Comparison of ENCODE assay signal across 24 cellular contexts in the genomic region with DNA sequence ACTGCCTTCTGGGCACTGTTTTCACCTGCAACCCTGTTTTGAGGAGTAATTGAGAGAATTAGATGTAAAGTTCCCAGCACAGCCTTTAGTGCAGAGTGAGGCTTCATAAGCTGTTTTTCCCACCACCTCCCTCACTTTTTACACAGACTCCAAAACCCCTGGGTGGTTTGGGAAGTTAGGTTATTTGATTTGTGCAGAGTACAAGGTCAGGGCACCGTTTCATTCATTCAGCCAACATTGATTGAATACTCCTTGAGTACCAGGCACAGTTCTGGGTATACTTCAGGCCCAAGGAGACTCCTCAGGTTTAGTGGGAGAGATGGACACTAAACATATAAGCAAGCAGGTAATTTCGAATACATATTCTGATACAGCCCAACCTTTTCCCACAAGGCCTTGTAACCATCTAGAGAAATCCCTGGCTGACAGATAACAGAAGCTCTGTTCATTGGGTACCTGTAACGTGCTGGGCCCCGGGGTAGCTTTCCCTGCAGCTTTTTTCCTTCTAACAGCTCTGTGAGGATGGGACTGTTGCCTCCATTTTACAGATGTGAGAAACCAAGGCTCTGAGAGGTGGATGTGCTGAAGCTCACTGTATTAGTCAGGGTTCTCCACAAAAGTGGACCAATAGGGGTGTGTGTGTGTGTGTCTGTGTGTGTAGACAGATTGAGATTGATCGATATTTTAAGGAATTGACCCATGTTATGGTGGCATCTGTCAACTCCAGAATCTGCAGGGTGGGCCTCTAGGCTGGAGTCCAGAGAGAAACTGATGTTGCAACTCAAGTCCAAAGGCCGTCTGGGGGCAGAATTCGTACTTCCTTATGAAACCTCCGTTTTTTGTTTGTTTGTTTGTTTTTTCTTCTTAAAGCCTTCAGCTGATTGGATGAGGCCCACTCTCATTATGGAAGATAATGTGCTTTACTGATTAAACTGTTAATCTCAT.
"Had no signal": no experiment of that assay in that cellular context is flagged by ENCODE, and none has a peak within 500 bp of the region (broad histone marks: within the 10 kb centered on the region; RNA-seq: fewer than 3 reads in every experiment).

No MANE protein-coding gene starts in this region.

- DNase-seq: activated CD4-positive, alpha-beta T cell treated with anti-CD3 and anti-CD28 coated beads, Interleukin-2, amount 10 ng/mL, durations not matched to agents 24 days and 14 days; activated CD8-positive, alpha-beta T cell treated with anti-CD3 and anti-CD28 coated beads, Interleukin-2, amount 10 ng/mL, durations not matched to agents 7 days and 5 days; aorta; effector CD8-positive, alpha-beta T cell; erythroblast; foreskin fibroblast; heart right ventricle; left lung; mammary epithelial cell; midbrain; nephron progenitor cell; pancreas; psoas muscle; right cardiac atrium; stimulated activated CD4-positive, alpha-beta T cell treated with anti-CD3 and anti-CD28 coated beads, Interleukin-2, amount 100 ng/mL, for 24 hours; T-helper 17 cell; transverse colon; uterus had no signal

- FAIRE-seq: keratinocyte, pancreas had no signal

- H3K4me3 ChIP-seq: heart right ventricle, left lung, pancreas, psoas muscle, transverse colon, uterus had no signal

- H3K4me3 Mint-ChIP-seq: activated CD4-positive, alpha-beta T cell treated with anti-CD3 and anti-CD28 coated beads, Interleukin-2, amount 10 ng/mL, durations not matched to agents 24 days and 14 days; activated CD8-positive, alpha-beta T cell treated with anti-CD3 and anti-CD28 coated beads, Interleukin-2, amount 10 ng/mL, durations not matched to agents 7 days and 5 days; activated T-helper 17 cell treated with anti-CD3 and anti-CD28 coated beads, Interleukin-2, amount 50 U/mL, for 72 hours; brain; dendritic cell treated with granulocyte-macrophage colony-stimulating factor and Interleukin-4, amounts not matched to agents 40 ng/mL and 50 ng/mL, for 4 days; nephron progenitor cell; stimulated activated memory B cell treated with anti-CD40 and anti-IgM and Interleukin-4, amounts not matched to agents 10 μg/mL and 1 μg/mL and 100 μg/mL, for 72 hours; T-helper 17 cell had no signal

- ATAC-seq: activated CD8-positive, alpha-beta T cell treated with anti-CD3 and anti-CD28 coated beads, Interleukin-2, amount 10 ng/mL, durations not matched to agents 7 days and 5 days; activated naive CD4-positive, alpha-beta T cell treated with anti-CD3 and anti-CD28 coated beads, Interleukin-2, amount 50 U/mL, for 72 hours; activated T-helper 17 cell treated with anti-CD3 and anti-CD28 coated beads, Interleukin-2, amount 50 U/mL, for 72 hours; heart right ventricle; left lung; psoas muscle; right cardiac atrium; stimulated activated memory B cell treated with anti-CD40 and anti-IgM and Interleukin-4, amounts not matched to agents 10 μg/mL and 1 μg/mL and 100 μg/mL, for 72 hours; T-helper 17 cell had no signal

- H3K9me3 Mint-ChIP-seq: activated CD4-positive, alpha-beta T cell treated with anti-CD3 and anti-CD28 coated beads, Interleukin-2, amount 10 ng/mL, durations not matched to agents 24 days and 14 days; activated naive CD4-positive, alpha-beta T cell treated with anti-CD3 and anti-CD28 coated beads, Interleukin-2, amount 50 U/mL, for 72 hours; activated T-helper 17 cell treated with anti-CD3 and anti-CD28 coated beads, Interleukin-2, amount 50 U/mL, for 72 hours; brain; dendritic cell treated with granulocyte-macrophage colony-stimulating factor and Interleukin-4, amounts not matched to agents 40 ng/mL and 50 ng/mL, for 4 days; nephron progenitor cell; stimulated activated memory B cell treated with anti-CD40 and anti-IgM and Interleukin-4, amounts not matched to agents 10 μg/mL and 1 μg/mL and 100 μg/mL, for 72 hours had no signal

- H3K36me3 Mint-ChIP-seq: activated naive CD4-positive, alpha-beta T cell treated with anti-CD3 and anti-CD28 coated beads, Interleukin-2, amount 50 U/mL, for 72 hours; brain had no signal

- H3K27ac ChIP-seq: heart right ventricle, left lung, pancreas, psoas muscle, transverse colon, uterus had no signal

- H3K4me1 ChIP-seq: heart right ventricle, left lung, pancreas, psoas muscle, transverse colon, uterus had no signal

- H3K4me1 Mint-ChIP-seq: activated CD4-positive, alpha-beta T cell treated with anti-CD3 and anti-CD28 coated beads, Interleukin-2, amount 10 ng/mL, durations not matched to agents 24 days and 14 days; activated T-helper 17 cell treated with anti-CD3 and anti-CD28 coated beads, Interleukin-2, amount 50 U/mL, for 72 hours; T-helper 17 cell had no signal

- H3K36me3 ChIP-seq: pancreas, transverse colon, uterus had no signal

- H3K27me3 ChIP-seq: heart right ventricle, left lung, pancreas, transverse colon, uterus had no signal

- H3K27me3 Mint-ChIP-seq: activated CD4-positive, alpha-beta T cell treated with anti-CD3 and anti-CD28 coated beads, Interleukin-2, amount 10 ng/mL, durations not matched to agents 24 days and 14 days; activated T-helper 17 cell treated with anti-CD3 and anti-CD28 coated beads, Interleukin-2, amount 50 U/mL, for 72 hours; dendritic cell treated with granulocyte-macrophage colony-stimulating factor and Interleukin-4, amounts not matched to agents 40 ng/mL and 50 ng/mL, for 4 days; stimulated activated memory B cell treated with anti-CD40 and anti-IgM and Interleukin-4, amounts not matched to agents 10 μg/mL and 1 μg/mL and 100 μg/mL, for 72 hours; T-helper 17 cell had no signal

- H3K9me3 ChIP-seq: heart right ventricle, left lung, pancreas, psoas muscle, transverse colon, uterus had no signal

- H3K27ac Mint-ChIP-seq: activated CD4-positive, alpha-beta T cell treated with anti-CD3 and anti-CD28 coated beads, Interleukin-2, amount 10 ng/mL, durations not matched to agents 24 days and 14 days; activated CD8-positive, alpha-beta T cell treated with anti-CD3 and anti-CD28 coated beads, Interleukin-2, amount 10 ng/mL, durations not matched to agents 7 days and 5 days; activated T-helper 17 cell treated with anti-CD3 and anti-CD28 coated beads, Interleukin-2, amount 50 U/mL, for 72 hours; dendritic cell treated with granulocyte-macrophage colony-stimulating factor and Interleukin-4, amounts not matched to agents 40 ng/mL and 50 ng/mL, for 4 days; nephron progenitor cell; stimulated activated memory B cell treated with anti-CD40 and anti-IgM and Interleukin-4, amounts not matched to agents 10 μg/mL and 1 μg/mL and 100 μg/mL, for 72 hours; T-helper 17 cell had no signal
